ENCODE assay signal across 1 cellular context in the genomic region with DNA sequence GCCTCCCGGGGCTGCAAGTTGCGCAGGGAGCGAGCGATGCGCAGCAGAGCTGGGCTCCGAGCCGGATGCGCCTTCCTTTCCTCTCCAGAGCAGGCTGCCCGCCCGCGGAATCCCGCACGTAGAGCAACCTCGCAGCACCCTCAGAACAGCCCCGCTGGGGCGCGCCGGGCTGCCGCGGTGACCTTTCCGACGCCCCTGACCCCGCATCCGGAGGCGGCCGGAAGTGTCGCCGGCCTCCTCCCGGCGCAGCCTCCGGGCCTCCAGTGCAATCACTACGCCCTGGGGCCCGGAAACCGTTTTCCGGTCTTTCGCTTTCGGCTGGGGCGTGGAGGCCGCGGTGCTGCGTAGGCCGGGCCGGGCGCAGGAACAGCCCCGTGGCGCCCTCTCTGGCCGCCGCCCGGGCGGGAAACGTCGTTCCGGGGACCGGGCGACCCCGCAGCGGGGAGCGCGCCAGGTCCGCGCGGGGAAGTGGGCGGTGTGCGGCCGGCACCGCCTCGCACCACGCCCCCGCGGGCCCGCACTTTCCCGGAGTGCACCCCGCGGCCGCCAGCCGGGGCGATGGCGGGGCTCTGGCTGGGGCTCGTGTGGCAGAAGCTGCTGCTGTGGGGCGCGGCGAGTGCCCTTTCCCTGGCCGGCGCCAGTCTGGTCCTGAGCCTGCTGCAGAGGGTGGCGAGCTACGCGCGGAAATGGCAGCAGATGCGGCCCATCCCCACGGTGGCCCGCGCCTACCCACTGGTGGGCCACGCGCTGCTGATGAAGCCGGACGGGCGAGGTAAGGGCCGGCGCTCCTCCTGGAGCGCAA.
A peak's percentile ranks its signal among the peaks of the same experiment; 100 is the strongest.
TF ChIP-seq lines count a peak whose summit lies in the region.

Gene CYP4V2, plus strand, starts transcription at position 302 of the 802 bp plus-strand sequence. Its CDS starts 257 bp downstream, at position 559.

TF ChIP-seq in HCT116, 20 proteins besides CTCF, POLR2A, EP300 and RAD21 (continued from another document):
- TF ChIP-seq YY1 (IDR thresholded peaks at IDR 0.05; ENCODE audit: extremely low read depth, insufficient replicate concordance, low read depth, low read length), result peak; percentile 27
- TF ChIP-seq ATF3 (IDR thresholded peaks at IDR 0.05), result no peak
